In the genomic region with DNA sequence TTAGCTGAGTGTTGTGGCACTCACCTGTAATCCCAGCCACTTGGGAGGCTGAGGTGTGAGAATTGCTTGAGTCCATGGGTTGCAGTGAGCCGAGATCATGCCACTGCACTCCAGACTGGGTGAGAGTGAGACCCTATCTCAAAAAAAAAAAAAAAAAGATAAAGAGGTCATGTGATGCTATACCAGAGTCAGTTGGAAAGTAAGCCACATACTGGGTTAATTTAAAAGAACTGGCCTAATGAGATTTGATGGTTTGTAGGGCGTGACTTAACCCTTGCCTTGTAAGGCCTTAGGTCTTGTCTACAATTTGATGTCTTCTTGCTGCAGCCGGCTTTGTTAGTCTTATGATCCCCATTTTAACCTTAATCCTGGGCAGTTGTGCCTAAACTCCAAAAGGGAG, we compare ENCODE assay signal across 2 cellular contexts.
TF ChIP-seq lines count a peak whose summit lies in the region.

No MANE protein-coding gene starts in this region.

TF ChIP-seq in HepG2, 621 proteins besides CTCF, POLR2A, EP300 and RAD21:
- TF ChIP-seq RBFOX2 (IDR thresholded peaks at IDR 0.05; ENCODE audit: low read depth, low read length) (0 out of 2 replicates have a peak, but pooled peaks have one; percentile 18), FIP1L1 (IDR thresholded peaks at IDR 0.05; ENCODE audit: borderline replicate concordance, insufficient read depth, low read depth, low read length) (no peak), ZNF652 (CRISPR knock-in tag; IDR thresholded peaks at IDR 0.05; ENCODE audit: borderline replicate concordance, low read depth) (peak; percentile 48), HNF4G (IDR thresholded peaks at IDR 0.05; ENCODE audit: borderline replicate concordance, low read depth, low read length) (no peak), HNF4G (CRISPR knock-in tag; IDR thresholded peaks at IDR 0.05; ENCODE audit: borderline replicate concordance, low read depth) (no peak)
- TF ChIP-seq, protein P1, sequence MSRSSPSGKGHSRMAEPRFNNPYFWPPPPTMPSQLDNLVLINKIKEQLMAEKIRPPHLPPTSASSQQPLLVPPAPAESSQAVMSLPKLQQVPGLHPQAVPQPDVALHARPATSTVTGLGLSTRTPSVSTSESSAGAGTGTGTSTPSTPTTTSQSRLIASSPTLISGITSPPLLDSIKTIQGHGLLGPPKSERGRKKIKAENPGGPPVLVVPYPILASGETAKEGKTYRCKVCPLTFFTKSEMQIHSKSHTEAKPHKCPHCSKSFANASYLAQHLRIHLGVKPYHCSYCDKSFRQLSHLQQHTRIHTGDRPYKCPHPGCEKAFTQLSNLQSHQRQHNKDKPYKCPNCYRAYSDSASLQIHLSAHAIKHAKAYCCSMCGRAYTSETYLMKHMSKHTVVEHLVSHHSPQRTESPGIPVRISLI (CRISPR knock-in tag; IDR thresholded peaks at IDR 0.05; ENCODE audit: borderline replicate concordance) = peak; percentile 14; the same call in 1 of the 2 replicates
- TF ChIP-seq, protein P2, sequence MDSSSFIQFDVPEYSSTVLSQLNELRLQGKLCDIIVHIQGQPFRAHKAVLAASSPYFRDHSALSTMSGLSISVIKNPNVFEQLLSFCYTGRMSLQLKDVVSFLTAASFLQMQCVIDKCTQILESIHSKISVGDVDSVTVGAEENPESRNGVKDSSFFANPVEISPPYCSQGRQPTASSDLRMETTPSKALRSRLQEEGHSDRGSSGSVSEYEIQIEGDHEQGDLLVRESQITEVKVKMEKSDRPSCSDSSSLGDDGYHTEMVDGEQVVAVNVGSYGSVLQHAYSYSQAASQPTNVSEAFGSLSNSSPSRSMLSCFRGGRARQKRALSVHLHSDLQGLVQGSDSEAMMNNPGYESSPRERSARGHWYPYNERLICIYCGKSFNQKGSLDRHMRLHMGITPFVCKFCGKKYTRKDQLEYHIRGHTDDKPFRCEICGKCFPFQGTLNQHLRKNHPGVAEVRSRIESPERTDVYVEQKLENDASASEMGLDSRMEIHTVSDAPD (CRISPR knock-in tag; IDR thresholded peaks at IDR 0.05) = no peak

TF ChIP-seq in K562, 482 proteins besides CTCF, POLR2A, EP300 and RAD21:
- TF ChIP-seq, protein P3, sequence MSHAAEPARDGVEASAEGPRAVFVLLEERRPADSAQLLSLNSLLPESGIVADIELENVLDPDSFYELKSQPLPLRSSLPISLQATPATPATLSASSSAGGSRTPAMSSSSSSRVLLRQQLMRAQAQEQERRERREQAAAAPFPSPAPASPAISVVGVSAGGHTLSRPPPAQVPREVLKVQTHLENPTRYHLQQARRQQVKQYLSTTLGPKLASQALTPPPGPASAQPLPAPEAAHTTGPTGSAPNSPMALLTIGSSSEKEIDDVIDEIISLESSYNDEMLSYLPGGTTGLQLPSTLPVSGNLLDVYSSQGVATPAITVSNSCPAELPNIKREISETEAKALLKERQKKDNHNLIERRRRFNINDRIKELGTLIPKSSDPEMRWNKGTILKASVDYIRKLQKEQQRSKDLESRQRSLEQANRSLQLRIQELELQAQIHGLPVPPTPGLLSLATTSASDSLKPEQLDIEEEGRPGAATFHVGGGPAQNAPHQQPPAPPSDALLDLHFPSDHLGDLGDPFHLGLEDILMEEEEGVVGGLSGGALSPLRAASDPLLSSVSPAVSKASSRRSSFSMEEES (CRISPR knock-in tag; IDR thresholded peaks at IDR 0.05) = peak; percentile 66
- TF ChIP-seq, protein P4, sequence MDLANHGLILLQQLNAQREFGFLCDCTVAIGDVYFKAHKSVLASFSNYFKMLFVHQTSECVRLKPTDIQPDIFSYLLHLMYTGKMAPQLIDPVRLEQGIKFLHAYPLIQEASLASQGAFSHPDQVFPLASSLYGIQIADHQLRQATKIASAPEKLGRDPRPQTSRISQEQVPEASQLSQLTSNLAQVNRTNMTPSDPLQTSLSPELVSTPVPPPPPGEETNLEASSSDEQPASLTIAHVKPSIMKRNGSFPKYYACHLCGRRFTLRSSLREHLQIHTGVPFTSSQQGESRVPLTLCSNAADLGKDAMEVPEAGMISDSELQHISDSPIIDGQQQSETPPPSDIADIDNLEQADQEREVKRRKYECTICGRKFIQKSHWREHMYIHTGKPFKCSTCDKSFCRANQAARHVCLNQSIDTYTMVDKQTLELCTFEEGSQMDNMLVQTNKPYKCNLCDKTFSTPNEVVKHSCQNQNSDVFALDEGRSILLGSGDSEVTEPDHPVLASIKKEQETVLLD (IDR thresholded peaks at IDR 0.05) = no peak
TF ChIP-seq in K562: peak in this region for 1.
